In genomic region chr5:94885931-94886330, GRCh38 we compare ENCODE assay signal across 26 cellular contexts.
DNase-seq lines count a peak whose midpoint lies in the region; ATAC-seq, FAIRE-seq and TF ChIP-seq lines count a peak whose summit lies in the region.
"Had no signal": no experiment of that assay in that cellular context is flagged by ENCODE, and none has a peak within 500 bp of the region (broad histone marks: within the 10 kb centered on the region; RNA-seq: fewer than 3 reads in every experiment).

No MANE protein-coding gene starts in this region.

- H3K9me3 ChIP-seq in WERI-Rb-1 (ENCODE audit: severe bottlenecking) (no peaks in the 10 kb centered on the region), stomach (no peaks in the 10 kb centered on the region)
- H3K9me3 ChIP-seq: A549; BE2C; BLaER1 treated with 17β-estradiol and CSF1 and Interleukin-3, amounts not matched to agents 10 nM and 100 nM had no signal

- peaks cover 2% of the 10 kb centered on the region for H3K27me3 Mint-ChIP-seq in brain
- H3K27me3 Mint-ChIP-seq in activated CD4-positive, alpha-beta T cell treated with anti-CD3 and anti-CD28 coated beads for 36 hours: no peaks in the 10 kb centered on the region
- H3K27me3 Mint-ChIP-seq: CD4-positive, alpha-beta T cell had no signal

- TF ChIP-seq CTCF in D721Med (IDR thresholded peaks at IDR 0.05; ENCODE audit: insufficient read depth, missing control alignments) (no peak), WERI-Rb-1 (IDR thresholded peaks at IDR 0.05; ENCODE audit: low read depth, low read length) (no peak), brain (conservative IDR thresholded peaks at IDR 0.05) (no peak), stomach (IDR thresholded peaks at IDR 0.05) (no peak)

- H3K27me3 ChIP-seq in WERI-Rb-1 (ENCODE audit: insufficient read depth, low read depth, severe bottlenecking) (no peaks in the 10 kb centered on the region), stomach (no peaks in the 10 kb centered on the region)
- H3K27me3 ChIP-seq: BE2C; BLaER1 treated with 17β-estradiol and CSF1 and Interleukin-3, amounts not matched to agents 10 nM and 100 nM had no signal

- peak overlapping the region in 4 of 5 experiments; percentile 47 to 94 (median 72) for H3K27ac Mint-ChIP-seq in brain
- no peak overlapping the region for H3K27ac Mint-ChIP-seq in activated CD4-positive, alpha-beta T cell treated with anti-CD3 and anti-CD28 coated beads for 36 hours
- H3K27ac Mint-ChIP-seq in activated naive CD4-positive, alpha-beta T cell treated with anti-CD3 and anti-CD28 coated beads, Interleukin-2, amount 50 U/mL, for 72 hours: no peak overlapping the region
- H3K27ac Mint-ChIP-seq: CD4-positive, alpha-beta T cell; CD8-positive, alpha-beta memory T cell had no signal

- no peak overlapping the region for H3K27ac ChIP-seq in WERI-Rb-1
- no peak overlapping the region for H3K27ac ChIP-seq in stomach
- H3K27ac ChIP-seq: A549; BLaER1 treated with 17β-estradiol and CSF1 and Interleukin-3, amounts not matched to agents 10 nM and 100 nM had no signal

- DNase-seq in D721Med (ENCODE audit: insufficient read length, low spot score): no peak
- DNase-seq in NCI-H69 (lab: John Stamatoyannopoulos, UW): peak; percentile 72
- DNase-seq in WERI-Rb-1: peak; percentile 7
- DNase-seq in activated CD4-positive, alpha-beta T cell treated with anti-CD3 and anti-CD28 coated beads for 36 hours: no peak
- no peak for DNase-seq in stomach
- DNase-seq in activated naive CD4-positive, alpha-beta T cell treated with anti-CD3 and anti-CD28 coated beads, Interleukin-2, amount 50 U/mL, for 72 hours (ENCODE audit: low spot score in 2 of 2): no peak
- DNase-seq in HT-29 (ENCODE audit: low spot score): no peak
- DNase-seq: 8988T; ACHN; AML-193; BE2C; Calu3; CD4-positive, alpha-beta T cell; CD8-positive, alpha-beta memory T cell; COR-L47; DMS153; DND-41; GOT3; HCEC 1CT had no signal

- H3K36me3 Mint-ChIP-seq in brain: no peaks in the 10 kb centered on the region
- H3K36me3 Mint-ChIP-seq in activated CD4-positive, alpha-beta T cell treated with anti-CD3 and anti-CD28 coated beads for 36 hours (ENCODE audit: low read depth): no peaks in the 10 kb centered on the region
- H3K36me3 Mint-ChIP-seq in activated naive CD4-positive, alpha-beta T cell treated with anti-CD3 and anti-CD28 coated beads, Interleukin-2, amount 50 U/mL, for 72 hours: no peaks in the 10 kb centered on the region
- H3K36me3 Mint-ChIP-seq: CD8-positive, alpha-beta memory T cell had no signal

- peak overlapping the region in 1 of 5 experiments; percentile 55 for H3K4me3 Mint-ChIP-seq in brain
- no peak overlapping the region for H3K4me3 Mint-ChIP-seq in activated CD4-positive, alpha-beta T cell treated with anti-CD3 and anti-CD28 coated beads for 36 hours
- H3K4me3 Mint-ChIP-seq: CD14-positive monocyte; CD4-positive, alpha-beta T cell; CD8-positive, alpha-beta memory T cell had no signal

- peak; percentile 58 for FAIRE-seq in D721Med (lab: Jason Lieb, UNC)
- FAIRE-seq: A549, G401.6, GM19239, H54 had no signal

- POLR2A ChIA-PET in activated CD4-positive, alpha-beta T cell treated with anti-CD3 and anti-CD28 coated beads for 36 hours (lab: Charles Lee): no interaction called here

- H3K4me1 Mint-ChIP-seq in brain: peaks cover 47% of the 10 kb centered on the region
- H3K4me1 Mint-ChIP-seq in activated CD4-positive, alpha-beta T cell treated with anti-CD3 and anti-CD28 coated beads for 36 hours: no peaks in the 10 kb centered on the region
- H3K4me1 Mint-ChIP-seq: CD14-positive monocyte; CD8-positive, alpha-beta memory T cell had no signal

- peaks cover 0 to under 1% (median 0%) of the 10 kb centered on the region in 5 experiments for H3K9me3 Mint-ChIP-seq in brain
- no peaks in the 10 kb centered on the region for H3K9me3 Mint-ChIP-seq in activated CD4-positive, alpha-beta T cell treated with anti-CD3 and anti-CD28 coated beads for 36 hours (ENCODE audit: low read depth)
- H3K9me3 Mint-ChIP-seq in activated naive CD4-positive, alpha-beta T cell treated with anti-CD3 and anti-CD28 coated beads, Interleukin-2, amount 50 U/mL, for 72 hours: no peaks in the 10 kb centered on the region
- H3K9me3 Mint-ChIP-seq: CD14-positive monocyte; CD4-positive, alpha-beta T cell; CD8-positive, alpha-beta memory T cell had no signal

- CTCF ChIA-PET in activated CD4-positive, alpha-beta T cell treated with anti-CD3 and anti-CD28 coated beads for 36 hours (lab: Charles Lee): interaction anchor here (0.6 kb wide), 1 partner anchor 234 kb away, joined by 3 read pairs; no protein-coding TSS in a partner anchor

- H3K36me3 ChIP-seq in WERI-Rb-1 (no peaks in the 10 kb centered on the region), stomach (no peaks in the 10 kb centered on the region)
- H3K36me3 ChIP-seq: BE2C had no signal

- H3K4me3 ChIP-seq in WERI-Rb-1 (ENCODE audit: low read depth, low read length) (no peak overlapping the region), stomach (no peak overlapping the region)
- H3K4me3 ChIP-seq: A549; BLaER1 treated with 17β-estradiol and CSF1 and Interleukin-3, amounts not matched to agents 10 nM and 100 nM had no signal

- no peak for TF ChIP-seq EP300 in stomach (IDR thresholded peaks at IDR 0.05)

- no peak for ATAC-seq in activated CD4-positive, alpha-beta T cell treated with anti-CD3 and anti-CD28 coated beads for 36 hours
- ATAC-seq in activated naive CD4-positive, alpha-beta T cell treated with anti-CD3 and anti-CD28 coated beads, Interleukin-2, amount 50 U/mL, for 72 hours: no peak
- ATAC-seq: A549 had no signal

- no peaks in the 10 kb centered on the region for H3K4me1 ChIP-seq in stomach
- H3K4me1 ChIP-seq: A549, BE2C had no signal

- intact Hi-C loops in activated CD4-positive, alpha-beta T cell treated with anti-CD3 and anti-CD28 coated beads for 36 hours (cut with DNase I, micrococcal nuclease): no loop called here
- intact Hi-C loops in stomach (cut with DNase I; ENCODE audit: low total_unique reads): no loop called here

- no peak for TF ChIP-seq POLR2A in stomach (IDR thresholded peaks at IDR 0.05)

- 68 to 86% (median 80%) methylated on average over 2 of the region's 2 CpGs for WGBS in stomach, 5 donors

Comparison
In these comparisons a context has a peak if more than half of its experiments do, and no peak if none do; other contexts are left out.
1. DNase-seq: peak in NCI-H69 (single experiment) and WERI-Rb-1 (single experiment); none in D721Med (single experiment), activated CD4-positive, alpha-beta T cell treated with anti-CD3 and anti-CD28 coated beads for 36 hours (single experiment), stomach (single experiment), activated naive CD4-positive, alpha-beta T cell treated with anti-CD3 and anti-CD28 coated beads, Interleukin-2, amount 50 U/mL, for 72 hours (0 of 2) and HT-29 (single experiment).
2. H3K27ac Mint-ChIP-seq: peak in brain (4 of 5); none in activated CD4-positive, alpha-beta T cell treated with anti-CD3 and anti-CD28 coated beads for 36 hours (single experiment) and activated naive CD4-positive, alpha-beta T cell treated with anti-CD3 and anti-CD28 coated beads, Interleukin-2, amount 50 U/mL, for 72 hours (0 of 2).